ENCODE assay signal across 8 cellular contexts in the genomic region with DNA sequence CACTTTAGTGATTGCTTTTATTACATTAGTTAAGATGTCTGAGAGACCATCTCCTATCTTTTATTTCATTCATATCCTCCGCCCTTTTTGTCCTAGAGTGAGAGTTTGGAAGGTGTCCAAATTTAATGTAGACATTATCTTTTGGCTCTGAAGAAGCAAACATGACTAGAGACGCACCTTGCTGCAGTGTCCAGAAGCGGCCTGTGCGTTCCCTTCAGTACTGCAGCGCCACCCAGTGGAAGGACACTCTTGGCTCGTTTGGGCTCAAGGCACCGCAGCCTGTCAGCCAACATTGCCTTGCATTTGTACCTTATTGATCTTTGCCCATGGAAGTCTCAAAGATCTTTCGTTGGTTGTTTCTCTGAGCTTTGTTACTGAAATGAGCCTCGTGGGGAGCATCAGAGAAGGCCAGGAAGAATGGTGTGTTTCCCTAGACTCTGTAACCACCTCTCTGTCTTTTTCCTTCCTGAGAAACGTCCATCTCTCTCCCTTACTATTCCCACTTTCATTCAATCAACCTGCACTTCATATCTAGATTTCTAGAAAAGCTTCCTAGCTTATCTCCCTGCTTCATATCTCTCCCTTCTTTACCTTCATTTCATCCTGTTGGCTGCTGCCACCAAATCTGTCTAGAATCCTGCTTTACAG. TPM values are rescaled to one million over a fixed set of nuclear protein-coding genes. Genes with fewer than 3 reads are reported as not detected.
DNase-seq lines count a peak whose midpoint lies in the region; ATAC-seq and TF ChIP-seq lines count a peak whose summit lies in the region.

No MANE protein-coding gene starts in this region.

- H3K9me3 ChIP-seq in HAP-1 (no peaks in the 10 kb centered on the region), MG63 (no peaks in the 10 kb centered on the region)

- ATAC-seq in Right ventricle myocardium inferior (peak; percentile 82), HG03108 (IDR thresholded peaks at IDR 0.05; ENCODE audit: unreplicated experiment) (no peak)

- H3K27me3 ChIP-seq in HAP-1 (ENCODE audit: low read depth) (no peaks in the 10 kb centered on the region), MG63 (no peaks in the 10 kb centered on the region)

- in situ Hi-C loops in HAP-1 (cut with MboI; ENCODE audit: low sequenced_read_pairs): no loop called here

- DNase-seq in AG20443 (ENCODE audit: low spot score) (peak; percentile 70), HAP-1 (ENCODE audit: low spot score in 2 of 2) (peak; percentile 16 to 81), SKM-1 (lab: John Stamatoyannopoulos, UW; ENCODE audit: unreplicated experiment) (peak; percentile 37), Right ventricle myocardium inferior (ENCODE audit: missing footprints) (peak; percentile 82), retinal pigment epithelial cell (ENCODE audit: low read depth) (no peak), MG63 (no peak)
- peak; percentile 70 for DNase-seq in activated naive CD4-positive, alpha-beta T cell treated with anti-CD3 and anti-CD28 coated beads, Interleukin-2, amount 50 U/mL, for 16 hours

- no peaks in the 10 kb centered on the region for H3K4me1 ChIP-seq in HAP-1

- intact Hi-C loops in Right ventricle myocardium inferior (cut with DNase I): loop anchor here (1.0 to 5.0 kb wide), 2 partner anchors 65 to 112 kb away; no protein-coding TSS in a partner anchor

- H3K4me3 ChIP-seq in HAP-1 (no peak overlapping the region), retinal pigment epithelial cell (ENCODE audit: low read length) (no peak overlapping the region), MG63 (no peak overlapping the region)

- H3K36me3 ChIP-seq in HAP-1 (replicated peaks): peaks cover 58% of the 10 kb centered on the region
- H3K36me3 ChIP-seq in MG63: peaks cover 31% of the 10 kb centered on the region

- peak; percentile 81 for TF ChIP-seq CTCF in retinal pigment epithelial cell (conservative IDR thresholded peaks at IDR 0.05; ENCODE audit: low read depth, low read length)

RNA-seq across cellular contexts. Expression of a gene that starts 10.4 kb away (rescaled TPM):
- not detected for total RNA-seq in Right ventricle myocardium inferior
- not detected in 2 replicates for total RNA-seq in MG63 (2014; rRNA removed; shearing (Covaris generic); ENCODE audit: low replicate concordance)

RNA-seq across cellular contexts. Expression of a gene that starts 17.4 kb away (rescaled TPM):
- 11.8 TPM for total RNA-seq in Right ventricle myocardium inferior
- total RNA-seq in MG63 (2014; rRNA removed; shearing (Covaris generic); ENCODE audit: low replicate concordance): 4.7 and 5.8 TPM in 2 replicates

RNA-seq across cellular contexts. Expression of a gene that starts 20.8 kb away (rescaled TPM):
- 14.8 TPM for total RNA-seq in Right ventricle myocardium inferior
- not detected in 2 replicates for total RNA-seq in MG63 (2014; rRNA removed; shearing (Covaris generic); ENCODE audit: low replicate concordance)

RNA-seq across cellular contexts. Expression of a gene that starts 42.3 kb away (rescaled TPM):
- 278 TPM for total RNA-seq in Right ventricle myocardium inferior
- total RNA-seq in MG63 (2014; rRNA removed; shearing (Covaris generic); ENCODE audit: low replicate concordance): 47.3 and 57.5 TPM in 2 replicates

RNA-seq across cellular contexts. Expression of a gene that starts 57.0 kb away (rescaled TPM):
- total RNA-seq in Right ventricle myocardium inferior: 0.73 TPM
- total RNA-seq in MG63 (2014; rRNA removed; shearing (Covaris generic); ENCODE audit: low replicate concordance): 0.63 and 0.84 TPM in 2 replicates

Comparison
In these comparisons a context has a peak if more than half of its experiments do, and no peak if none do; other contexts are left out.
1. DNase-seq: peak in AG20443 (single experiment), HAP-1 (2 of 2), SKM-1 (single experiment), activated naive CD4-positive, alpha-beta T cell treated with anti-CD3 and anti-CD28 coated beads, Interleukin-2, amount 50 U/mL, for 16 hours (single experiment) and Right ventricle myocardium inferior (single experiment); none in retinal pigment epithelial cell (single experiment) and MG63 (single experiment).
2. RNA of a gene that starts 20.8 kb away (total RNA-seq): 14.8 TPM in Right ventricle myocardium inferior (single experiment); not detected in MG63; every median in the first group is over 10 times any median in the second.